1 cellular context compared by ENCODE assay signal in genomic region chr11:59753650-59754493, GRCh38.
A peak's percentile ranks its signal among the peaks of the same experiment; 100 is the strongest.
TF ChIP-seq lines count a peak whose summit lies in the region.

No MANE protein-coding gene starts in this region.

TF ChIP-seq in A549, 52 proteins besides CTCF, POLR2A, EP300 and RAD21 (continued from another document):
- TF ChIP-seq, protein P1, sequence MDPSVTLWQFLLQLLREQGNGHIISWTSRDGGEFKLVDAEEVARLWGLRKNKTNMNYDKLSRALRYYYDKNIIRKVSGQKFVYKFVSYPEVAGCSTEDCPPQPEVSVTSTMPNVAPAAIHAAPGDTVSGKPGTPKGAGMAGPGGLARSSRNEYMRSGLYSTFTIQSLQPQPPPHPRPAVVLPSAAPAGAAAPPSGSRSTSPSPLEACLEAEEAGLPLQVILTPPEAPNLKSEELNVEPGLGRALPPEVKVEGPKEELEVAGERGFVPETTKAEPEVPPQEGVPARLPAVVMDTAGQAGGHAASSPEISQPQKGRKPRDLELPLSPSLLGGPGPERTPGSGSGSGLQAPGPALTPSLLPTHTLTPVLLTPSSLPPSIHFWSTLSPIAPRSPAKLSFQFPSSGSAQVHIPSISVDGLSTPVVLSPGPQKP (IDR thresholded peaks at IDR 0.05; ENCODE audit: low read depth, low read length) = no peak
- no peak for TF ChIP-seq EHMT2 (IDR thresholded peaks at IDR 0.05; ENCODE audit: low read depth)
- TF ChIP-seq NR3C1 (IDR thresholded peaks at IDR 0.05) = no peak
- TF ChIP-seq MAZ (IDR thresholded peaks at IDR 0.05; ENCODE audit: borderline replicate concordance, low read depth, low read length) = no peak
- TF ChIP-seq GATA3 (IDR thresholded peaks at IDR 0.05; ENCODE audit: borderline replicate concordance) = no peak; the same call in 1 of the 2 replicates
- peak; percentile 55 for TF ChIP-seq E2F6 (IDR thresholded peaks at IDR 0.05; ENCODE audit: borderline replicate concordance, low read depth)
- TF ChIP-seq ESRRA (IDR thresholded peaks at IDR 0.05; ENCODE audit: borderline replicate concordance, low read length) = no peak
- TF ChIP-seq SMC3 (IDR thresholded peaks at IDR 0.05) = peak; percentile 95
- TF ChIP-seq, protein P2, sequence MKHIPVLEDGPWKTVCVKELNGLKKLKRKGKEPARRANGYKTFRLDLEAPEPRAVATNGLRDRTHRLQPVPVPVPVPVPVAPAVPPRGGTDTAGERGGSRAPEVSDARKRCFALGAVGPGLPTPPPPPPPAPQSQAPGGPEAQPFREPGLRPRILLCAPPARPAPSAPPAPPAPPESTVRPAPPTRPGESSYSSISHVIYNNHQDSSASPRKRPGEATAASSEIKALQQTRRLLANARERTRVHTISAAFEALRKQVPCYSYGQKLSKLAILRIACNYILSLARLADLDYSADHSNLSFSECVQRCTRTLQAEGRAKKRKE (CRISPR knock-in tag; IDR thresholded peaks at IDR 0.05; ENCODE audit: low read depth) = no peak
- TF ChIP-seq BHLHE40 (IDR thresholded peaks at IDR 0.05; ENCODE audit: low read depth, low read length) = 0 out of 2 replicates have a peak, but pooled peaks have one; percentile 14
- no peak for TF ChIP-seq HOXB5 (CRISPR knock-in tag; IDR thresholded peaks at IDR 0.05)
- TF ChIP-seq EHF (CRISPR knock-in tag; IDR thresholded peaks at IDR 0.05) = no peak
- no peak for TF ChIP-seq HDAC2 (IDR thresholded peaks at IDR 0.05)
- TF ChIP-seq CBX2 (IDR thresholded peaks at IDR 0.05; ENCODE audit: borderline replicate concordance, low read depth) = no peak
- TF ChIP-seq ZC3H11A (IDR thresholded peaks at IDR 0.05) = no peak
- TF ChIP-seq HOXA7 (CRISPR knock-in tag; IDR thresholded peaks at IDR 0.05) = no peak
- no peak for TF ChIP-seq KDM1A (IDR thresholded peaks at IDR 0.05; ENCODE audit: low read depth)
- no peak for TF ChIP-seq CHD2 (IDR thresholded peaks at IDR 0.05; ENCODE audit: low read length, partially characterized antibody)
- no peak for TF ChIP-seq FOSL2 (IDR thresholded peaks at IDR 0.05)
- no peak; the same call in 1 of the 2 replicates for TF ChIP-seq FOSL2 (CRISPR knock-in tag; IDR thresholded peaks at IDR 0.05)
- no peak for TF ChIP-seq ZFP36 (IDR thresholded peaks at IDR 0.05; ENCODE audit: borderline replicate concordance, partially characterized antibody)
